ENCODE assay signal across 8 cellular contexts in the genomic region with DNA sequence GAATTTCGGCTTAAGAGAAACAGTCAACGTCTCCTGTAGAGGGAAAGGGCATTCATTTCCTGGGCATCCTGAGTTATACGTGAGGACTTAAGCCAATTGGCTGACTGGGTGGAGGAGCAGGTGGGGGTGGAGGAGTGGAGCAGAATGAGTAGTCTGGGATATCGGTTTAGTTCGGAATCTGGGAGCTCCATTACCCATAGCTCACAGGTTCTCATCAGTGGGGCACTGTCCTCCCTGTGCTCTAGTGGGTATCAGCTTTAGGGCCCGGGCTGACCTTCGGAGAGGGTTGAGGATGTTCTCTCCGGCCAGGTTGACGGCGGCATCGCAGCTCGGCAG. TPM values are rescaled to one million over a fixed set of nuclear protein-coding genes. Genes with fewer than 3 reads are reported as not detected.
A peak's percentile ranks its signal among the peaks of the same experiment; 100 is the strongest.
DNase-seq lines count a peak whose midpoint lies in the region; ATAC-seq and TF ChIP-seq lines count a peak whose summit lies in the region.

No MANE protein-coding gene starts in this region.

- H3K36me3 ChIP-seq in adrenal gland (replicated peaks in 1 of 2) (peaks cover 0 to 34% of the 10 kb centered on the region in 2 donors), tibial nerve (peaks cover 0 to 44% (median 21%) of the 10 kb centered on the region in 3 donors)

- ATAC-seq in HG02759 (IDR thresholded peaks at IDR 0.05; ENCODE audit: unreplicated experiment) (no peak), GM21786 (IDR thresholded peaks at IDR 0.05; ENCODE audit: unreplicated experiment) (no peak)

- H3K4me3 ChIP-seq in LNCaP clone FGC (ENCODE audit: low read depth, low read length) (peak overlapping the region; percentile 81), adrenal gland (peak overlapping the region in 3 of 4 donors; percentile 14 to 72 (median 49)), tibial nerve (peak overlapping the region; percentile 56 to 90 (median 67))

- H3K9me3 ChIP-seq in adrenal gland (replicated peaks in 1 of 3) (no peaks in the 10 kb centered on the region), tibial nerve (no peaks in the 10 kb centered on the region)

- peaks cover 14 to 54% of the 10 kb centered on the region in 2 donors for H3K4me1 ChIP-seq in adrenal gland (replicated peaks in 1 of 2)
- peaks cover 0 to 55% (median 26%) of the 10 kb centered on the region in 4 donors for H3K4me1 ChIP-seq in tibial nerve

- TF ChIP-seq POLR2A in adrenal gland (IDR thresholded peaks at IDR 0.05): no peak
- TF ChIP-seq POLR2A in tibial nerve (IDR thresholded peaks at IDR 0.05): no peak

- H3K27ac ChIP-seq in adrenal gland (peak overlapping the region; percentile 96 to 100 (median 99)), layer of hippocampus (ENCODE audit: low read depth, low read length) (peak overlapping the region; percentile 99), tibial nerve (peak overlapping the region; percentile 98 to 100 (median 98))

- H3K27me3 ChIP-seq in adrenal gland (no peaks in the 10 kb centered on the region), layer of hippocampus (ENCODE audit: control insufficient read depth, insufficient read depth, low read length) (no peaks in the 10 kb centered on the region), tibial nerve (no peaks in the 10 kb centered on the region)

- WGBS in adrenal gland, 4 donors: 0 to 3% (median 2%) methylated on average over 5 to 12 of the region's 12 CpGs
- WGBS in tibial nerve, 2 donors: 0 to 1% methylated on average over 9 to 12 of the region's 12 CpGs

- intact Hi-C loops in adrenal gland (cut with DNase I): loop anchor here in 1 of 2 donors (5.0 kb wide), 1 partner anchor 205 kb away; no protein-coding TSS in a partner anchor

- TF ChIP-seq CTCF in LNCaP clone FGC (IDR thresholded peaks at IDR 0.05; ENCODE audit: control insufficient read depth, extremely low read depth, insufficient read depth) (no peak), adrenal gland (IDR thresholded peaks at IDR 0.05) (peak in 1 of 6 experiments; percentile 16), tibial nerve (IDR thresholded peaks at IDR 0.05) (no peak)

- DNase-seq in DMS114 treated with DMSO at 0.1 percent for 48 hours (lab: John Stamatoyannopoulos, UW; ENCODE audit: unreplicated experiment) (peak; percentile 58), LNCaP clone FGC (ENCODE audit: low read depth) (no peak), adrenal gland (no peak), tibial nerve (ENCODE audit: low spot score in 2 of 2) (no peak), NCI-H1092 (lab: John Stamatoyannopoulos, UW) (no peak)

- no peak for TF ChIP-seq EP300 in tibial nerve (IDR thresholded peaks at IDR 0.05)

RNA-seq across cellular contexts. Expression of gene SDR39U1, which starts 0.7 kb away (rescaled TPM):
- total RNA-seq in adrenal gland (100 to 1,000 TPM in 1 of 8 donors, 10 to 100 TPM in 7; 58.9 to 100 (median 77.5) TPM), tibial nerve (10 to 100 TPM; 37.9 to 64.9 (median 60.8) TPM)
- 100 to 1,000 TPM in 2 of 3 donors, 10 to 100 TPM in 1; 50.4 to 218 (median 162) TPM for polyA plus RNA-seq in adrenal gland

RNA-seq across cellular contexts. Expression of gene KHNYN, which starts 12.1 kb away (rescaled TPM):
- total RNA-seq in adrenal gland: 10 to 100 TPM; 30.2 to 59.8 (median 45.1) TPM
- polyA plus RNA-seq in adrenal gland: 10 to 100 TPM; 18.5 to 48.6 (median 36.2) TPM
- total RNA-seq in tibial nerve: 100 to 1,000 TPM in 1 of 4 donors, 10 to 100 TPM in 3; 66.8 to 106 (median 84.5) TPM

RNA-seq across cellular contexts. Expression of gene CBLN3, which starts 12.4 kb away (rescaled TPM):
- total RNA-seq in adrenal gland (10 to 100 TPM in 4 of 8 donors, 1 to 10 TPM in 4; 5.0 to 43.6 (median 9.9) TPM), tibial nerve (1 to 10 TPM; 2.1 to 6.9 (median 5.1) TPM)
- polyA plus RNA-seq in adrenal gland: 10 to 100 TPM in 2 of 3 donors, 1 to 10 TPM in 1; 3.9 to 35.7 (median 21.3) TPM

RNA-seq across cellular contexts. Expression of gene NYNRIN, which starts 43.1 kb away (rescaled TPM):
- total RNA-seq in adrenal gland (10 to 100 TPM in 1 of 8 donors, 1 to 10 TPM in 7; 6.0 to 11.0 (median 7.0) TPM), tibial nerve (10 to 100 TPM; 17.4 to 24.7 (median 19.4) TPM)
- polyA plus RNA-seq in adrenal gland: 1 to 10 TPM; 2.2 to 6.1 (median 3.4) TPM
